ENCODE assay signal across 1 cellular context in genomic region chr14:31380106-31380505, GRCh38.
TF ChIP-seq lines count a peak whose summit lies in the region.

No MANE protein-coding gene starts in this region.

TF ChIP-seq in HepG2, 621 proteins besides CTCF, POLR2A, EP300 and RAD21 (continued from another document):
- TF ChIP-seq HNF1A (IDR thresholded peaks at IDR 0.05; ENCODE audit: low read depth) (no peak), HNF1A (CRISPR knock-in tag; IDR thresholded peaks at IDR 0.05; ENCODE audit: borderline replicate concordance) (no peak), HINFP (CRISPR knock-in tag; IDR thresholded peaks at IDR 0.05; ENCODE audit: low read depth) (no peak), ERF (CRISPR knock-in tag; IDR thresholded peaks at IDR 0.05) (0 out of 2 replicates have a peak, but pooled peaks have one; percentile 5)
